8 cellular contexts compared by ENCODE assay signal in the genomic region with DNA sequence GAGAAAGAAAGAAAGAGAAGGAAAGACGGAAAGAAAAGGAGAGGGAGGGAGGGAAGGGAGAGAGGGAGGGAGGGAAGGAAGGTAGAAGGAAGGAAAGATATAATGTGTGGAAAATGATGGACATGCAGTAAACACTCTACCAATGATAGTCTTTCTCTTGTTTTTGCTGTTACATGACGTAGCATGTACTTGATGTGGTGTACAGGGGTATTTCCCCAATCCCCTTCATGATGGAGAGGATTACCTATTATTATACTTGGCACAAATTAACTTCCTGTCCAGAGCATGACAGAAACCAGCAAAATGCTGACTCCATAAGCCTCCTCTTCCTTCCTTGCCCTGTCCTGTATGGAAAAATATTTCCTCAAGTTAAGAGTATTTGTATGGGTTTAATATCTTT.
DNase-seq lines count a peak whose midpoint lies in the region; ATAC-seq and TF ChIP-seq lines count a peak whose summit lies in the region.

No MANE protein-coding gene starts in this region.

- H3K27ac Mint-ChIP-seq in activated T-cell treated with anti-CD3 and anti-CD28 coated beads, Interleukin-2, amount 50 U/mL, for 24 hours, result peak overlapping the region; percentile 44

- H3K27me3 ChIP-seq in Loucy (ENCODE audit: insufficient read depth, low read length, poor library complexity, severe bottlenecking), result no peaks in the 10 kb centered on the region

- peaks cover 14% of the 10 kb centered on the region; the same call in 1 of the 2 replicates for H3K9me3 ChIP-seq in Loucy (ENCODE audit: insufficient read depth, low read depth, low read length)

- H2AFZ ChIP-seq in Loucy (ENCODE audit: low read length), result no peak overlapping the region

- no peak for DNase-seq in activated T-cell treated with anti-CD3 and anti-CD28 coated beads, Interleukin-2, amount 50 U/mL, for 24 hours
- DNase-seq in activated T-cell treated with anti-CD3 and anti-CD28 coated beads for 4 hours (no peak), hepatic stellate cell (ENCODE audit: low spot score) (no peak), NCI-H446 (lab: John Stamatoyannopoulos, UW) (no peak), NCI-H2196 treated with DMSO at 0.1 percent for 48 hours (lab: John Stamatoyannopoulos, UW; ENCODE audit: unreplicated experiment) (no peak)
- DNase-seq in stimulated activated naive CD8-positive, alpha-beta T cell treated with anti-CD3 and anti-CD28 coated beads, Interleukin-15, Interleukin-2, amounts not matched to agents 100 U/mL and 50 U/mL, for 24 hours, result no peak

- peak; percentile 58 for ATAC-seq in HG02852 (IDR thresholded peaks at IDR 0.05; ENCODE audit: unreplicated experiment)
- ATAC-seq in stimulated activated naive CD8-positive, alpha-beta T cell treated with anti-CD3 and anti-CD28 coated beads, Interleukin-15, Interleukin-2, amounts not matched to agents 100 U/mL and 50 U/mL, for 24 hours, result peak; percentile 85

- peaks cover 16% of the 10 kb centered on the region for H3K9me3 Mint-ChIP-seq in activated T-cell treated with anti-CD3 and anti-CD28 coated beads, Interleukin-2, amount 50 U/mL, for 24 hours

- no peak overlapping the region for H3K4me3 Mint-ChIP-seq in activated T-cell treated with anti-CD3 and anti-CD28 coated beads, Interleukin-2, amount 50 U/mL, for 24 hours

- peaks cover 3% of the 10 kb centered on the region for H3K36me3 Mint-ChIP-seq in activated T-cell treated with anti-CD3 and anti-CD28 coated beads, Interleukin-2, amount 50 U/mL, for 24 hours (ENCODE audit: low read depth)

- no peaks in the 10 kb centered on the region for H3K36me3 ChIP-seq in Loucy (ENCODE audit: insufficient read depth, low read length)

- H3K9me2 ChIP-seq in Loucy (replicated peaks; ENCODE audit: low read depth, low read length), result no peaks in the 10 kb centered on the region

- TF ChIP-seq CTCF in Loucy (conservative IDR thresholded peaks at IDR 0.05; ENCODE audit: low read length), result no peak

- H3K79me2 ChIP-seq in Loucy (ENCODE audit: insufficient read depth, low read length), result no peaks in the 10 kb centered on the region

- H3F3A ChIP-seq in Loucy (ENCODE audit: low read depth), result peaks cover 3% of the 10 kb centered on the region; the same call in 1 of the 2 replicates

- H3K9ac ChIP-seq in Loucy (ENCODE audit: low read depth, low read length, poor library complexity, severe bottlenecking), result peak overlapping the region; percentile 32

- peak overlapping the region; percentile 52 for H3K4me2 ChIP-seq in Loucy (ENCODE audit: low read depth, low read length, poor library complexity, severe bottlenecking)

- peaks cover 44% of the 10 kb centered on the region for H3K4me1 ChIP-seq in Loucy (ENCODE audit: insufficient read depth, low read length, poor library complexity, severe bottlenecking)

- no peaks in the 10 kb centered on the region for H4K20me1 ChIP-seq in Loucy (ENCODE audit: insufficient read depth, low read length, poor library complexity, severe bottlenecking)

- peaks cover 13% of the 10 kb centered on the region for H3K4me1 Mint-ChIP-seq in activated T-cell treated with anti-CD3 and anti-CD28 coated beads, Interleukin-2, amount 50 U/mL, for 24 hours (ENCODE audit: low read depth)

- no peaks in the 10 kb centered on the region for H3K27me3 Mint-ChIP-seq in activated T-cell treated with anti-CD3 and anti-CD28 coated beads, Interleukin-2, amount 50 U/mL, for 24 hours

- peak overlapping the region; percentile 10 for H3K4me3 ChIP-seq in Loucy (ENCODE audit: low read length, poor library complexity, severe bottlenecking)
